Comparison of ENCODE assay signal across 25 cellular contexts in genomic region chr6:90146024-90146423, GRCh38.
DNase-seq lines count a peak whose midpoint lies in the region; ATAC-seq lines count a peak whose summit lies in the region.
"Had no signal": no experiment of that assay in that cellular context is flagged by ENCODE, and none has a peak within 500 bp of the region (broad histone marks: within the 10 kb centered on the region; RNA-seq: fewer than 3 reads in every experiment).

No MANE protein-coding gene starts in this region.

- no peak for DNase-seq in activated naive CD4-positive, alpha-beta T cell treated with anti-CD3 and anti-CD28 coated beads, Interleukin-2, amount 50 U/mL, for 16 hours
- DNase-seq in DMS153 treated with DMSO at 0.1 percent for 48 hours (lab: John Stamatoyannopoulos, UW; ENCODE audit: unreplicated experiment) (peak; percentile 23), SKM-1 treated with dmso at 0.1 percent for 144 hours (lab: John Stamatoyannopoulos, UW; ENCODE audit: unreplicated experiment) (no peak), SIG-M5 treated with dmso at 0.1 percent for 504 hours (lab: John Stamatoyannopoulos, UW; ENCODE audit: unreplicated experiment) (no peak), anterior cingulate cortex (lab: John Stamatoyannopoulos, UW) (no peak)
- DNase-seq: AML-193; C1 segment of cervical spinal cord; CD8-positive, alpha-beta memory T cell; DMS 273 treated with DMSO at 0.1 percent for 48 hours; GM23248; H7; HFFc6; NCI-H1048; NCI-H1417; NCI-H1694; NCI-H2029 treated with DMSO at 0.1 percent for 48 hours; NCI-H2227 treated with DMSO at 0.1 percent for 48 hours; NCI-H526 treated with DMSO at 0.1 percent for 48 hours; Right ventricle myocardium superior; RPMI8226 had no signal

- peaks cover 89% of the 10 kb centered on the region for H3K4me1 Mint-ChIP-seq in activated naive CD4-positive, alpha-beta T cell treated with anti-CD3 and anti-CD28 coated beads, Interleukin-2, amount 50 U/mL, for 24 hours
- peaks cover 92% of the 10 kb centered on the region for H3K4me1 Mint-ChIP-seq in activated naive CD8-positive, alpha-beta T cell (ENCODE audit: low read depth)
- H3K4me1 Mint-ChIP-seq in stimulated activated memory B cell treated with anti-CD40 and anti-IgM and Interleukin-4, amounts not matched to agents 10 μg/mL and 1 μg/mL and 100 μg/mL, for 72 hours = peaks cover 68% of the 10 kb centered on the region

- ATAC-seq in stimulated activated memory B cell treated with anti-CD40 and anti-IgM and Interleukin-4, amounts not matched to agents 10 μg/mL and 1 μg/mL and 100 μg/mL, for 72 hours = no peak
- ATAC-seq: A549 had no signal

- peak overlapping the region; percentile 86 for H3K27ac Mint-ChIP-seq in activated naive CD4-positive, alpha-beta T cell treated with anti-CD3 and anti-CD28 coated beads, Interleukin-2, amount 50 U/mL, for 24 hours
- peak overlapping the region; percentile 98 for H3K27ac Mint-ChIP-seq in activated naive CD8-positive, alpha-beta T cell
- H3K27ac Mint-ChIP-seq in stimulated activated memory B cell treated with anti-CD40 and anti-IgM and Interleukin-4, amounts not matched to agents 10 μg/mL and 1 μg/mL and 100 μg/mL, for 72 hours = peak overlapping the region; percentile 61
- H3K27ac Mint-ChIP-seq: CD8-positive, alpha-beta memory T cell; HFFc6 had no signal

- H3K9me3 Mint-ChIP-seq in activated naive CD4-positive, alpha-beta T cell treated with anti-CD3 and anti-CD28 coated beads, Interleukin-2, amount 50 U/mL, for 24 hours = no peaks in the 10 kb centered on the region
- H3K9me3 Mint-ChIP-seq in activated naive CD8-positive, alpha-beta T cell (ENCODE audit: low read depth) = no peaks in the 10 kb centered on the region
- peaks cover 3% of the 10 kb centered on the region for H3K9me3 Mint-ChIP-seq in stimulated activated memory B cell treated with anti-CD40 and anti-IgM and Interleukin-4, amounts not matched to agents 10 μg/mL and 1 μg/mL and 100 μg/mL, for 72 hours
- H3K9me3 Mint-ChIP-seq: CD8-positive, alpha-beta memory T cell; HFFc6; IgD-negative memory B cell had no signal

- H3K36me3 Mint-ChIP-seq in activated naive CD4-positive, alpha-beta T cell treated with anti-CD3 and anti-CD28 coated beads, Interleukin-2, amount 50 U/mL, for 24 hours = peaks cover 38% of the 10 kb centered on the region
- H3K36me3 Mint-ChIP-seq in activated naive CD8-positive, alpha-beta T cell = peaks cover 37% of the 10 kb centered on the region
- peaks cover 8% of the 10 kb centered on the region for H3K36me3 Mint-ChIP-seq in stimulated activated memory B cell treated with anti-CD40 and anti-IgM and Interleukin-4, amounts not matched to agents 10 μg/mL and 1 μg/mL and 100 μg/mL, for 72 hours

- no peaks in the 10 kb centered on the region for H3K27me3 Mint-ChIP-seq in activated naive CD4-positive, alpha-beta T cell treated with anti-CD3 and anti-CD28 coated beads, Interleukin-2, amount 50 U/mL, for 24 hours
- H3K27me3 Mint-ChIP-seq in activated naive CD8-positive, alpha-beta T cell = no peaks in the 10 kb centered on the region
- no peaks in the 10 kb centered on the region for H3K27me3 Mint-ChIP-seq in stimulated activated memory B cell treated with anti-CD40 and anti-IgM and Interleukin-4, amounts not matched to agents 10 μg/mL and 1 μg/mL and 100 μg/mL, for 72 hours
- H3K27me3 Mint-ChIP-seq: IgD-negative memory B cell had no signal

- H3K4me3 Mint-ChIP-seq in activated naive CD4-positive, alpha-beta T cell treated with anti-CD3 and anti-CD28 coated beads, Interleukin-2, amount 50 U/mL, for 24 hours = peak overlapping the region; percentile 27
- peak overlapping the region; percentile 71 for H3K4me3 Mint-ChIP-seq in activated naive CD8-positive, alpha-beta T cell
- no peak overlapping the region for H3K4me3 Mint-ChIP-seq in stimulated activated memory B cell treated with anti-CD40 and anti-IgM and Interleukin-4, amounts not matched to agents 10 μg/mL and 1 μg/mL and 100 μg/mL, for 72 hours
- H3K4me3 Mint-ChIP-seq: CD8-positive, alpha-beta memory T cell; HFFc6 had no signal
